Comparison of ENCODE assay signal across 9 cellular contexts in genomic region chr4:30719363-30720020, GRCh38. TPM values are rescaled to one million over a fixed set of nuclear protein-coding genes. Genes with fewer than 3 reads are reported as not detected.
DNase-seq lines count a peak whose midpoint lies in the region; ATAC-seq and TF ChIP-seq lines count a peak whose summit lies in the region.
"Had no signal": no experiment of that assay in that cellular context is flagged by ENCODE, and none has a peak within 500 bp of the region (broad histone marks: within the 10 kb centered on the region; RNA-seq: fewer than 3 reads in every experiment).

No MANE protein-coding gene starts in this region.

- H3K4me3 ChIP-seq in IMR-90 (ENCODE audit: insufficient read depth, low read depth, low read length) = peak overlapping the region; percentile 78
- H3K4me3 ChIP-seq in cardiac muscle cell = peak overlapping the region; percentile 92

- peak overlapping the region; percentile 24 for H3K14ac ChIP-seq in IMR-90 (replicated peaks; ENCODE audit: low read depth, low read length)

- peak; percentile 35 for ATAC-seq in IMR-90 (ENCODE audit: low read depth)
- ATAC-seq in activated T-helper 17 cell treated with anti-CD3 and anti-CD28 coated beads, Interleukin-2, amount 50 U/mL, for 72 hours (replicated peaks) = no peak
- ATAC-seq in HG03159 (IDR thresholded peaks at IDR 0.05; ENCODE audit: unreplicated experiment) = no peak
- ATAC-seq in HG02852 (IDR thresholded peaks at IDR 0.05; ENCODE audit: unreplicated experiment) = no peak
- ATAC-seq in GM18909 (IDR thresholded peaks at IDR 0.05; ENCODE audit: poor library complexity, unreplicated experiment) = no peak

- intact Hi-C loops in IMR-90 (cut with micrococcal nuclease) = loop anchor here (2.0 to 10.0 kb wide), 7 partner anchors 38 to 1225 kb away; no protein-coding TSS in a partner anchor

- CTCF ChIA-PET in IMR-90 (lab: Yijun Ruan, JAX) = interaction anchor here (0.8 to 1.0 kb wide), 2 partner anchors 320 to 327 kb away, joined by 3 read pairs; no protein-coding TSS in a partner anchor

- no peaks in the 10 kb centered on the region for H3K36me3 ChIP-seq in IMR-90 (ENCODE audit: control insufficient read depth, insufficient read depth, low read length)
- no peaks in the 10 kb centered on the region for H3K36me3 ChIP-seq in cardiac muscle cell

- TF ChIP-seq POLR2A in IMR-90 (IDR thresholded peaks at IDR 0.05; ENCODE audit: low read depth, low read length) = 0 out of 2 replicates have a peak, but pooled peaks have one; percentile 32

- peaks cover 4 to 23% of the 10 kb centered on the region in 2 experiments for H3K79me1 ChIP-seq in IMR-90 (ENCODE audit: low read depth in 1 of 2, low read length in 2 of 2)

- no TSS peak for BruUV-seq in IMR-90 (replicated peaks; lab: Mats Ljungman, UMichigan)

- H3K56ac ChIP-seq in IMR-90 (ENCODE audit: extremely low read depth, insufficient read depth, low read length) = peak overlapping the region; percentile 89

- H3K9me3 ChIP-seq in IMR-90 (ENCODE audit: control insufficient read depth, insufficient read depth, low read length) (no peaks in the 10 kb centered on the region), cardiac muscle cell (ENCODE audit: low read depth) (no peaks in the 10 kb centered on the region)

- H2BK20ac ChIP-seq in IMR-90 (ENCODE audit: low read depth, low read length) = 0 out of 2 replicates have a peak overlapping the region, but pooled peaks have one; percentile 79

- TF ChIP-seq CTCF in IMR-90 (conservative IDR thresholded peaks at IDR 0.05; ENCODE audit: low read depth, low read length) = no peak
- TF ChIP-seq CTCF in cardiac muscle cell (IDR thresholded peaks at IDR 0.05; ENCODE audit: low read depth, low read length) = no peak
- TF ChIP-seq CTCF in osteocyte (IDR thresholded peaks at IDR 0.05) = no peak

- H3K27me3 Mint-ChIP-seq in activated T-helper 17 cell treated with anti-CD3 and anti-CD28 coated beads, Interleukin-2, amount 50 U/mL, for 72 hours = peaks cover 38% of the 10 kb centered on the region
- H3K27me3 Mint-ChIP-seq in osteocyte (ENCODE audit: unreplicated experiment) = no peaks in the 10 kb centered on the region

- H3K4ac ChIP-seq in IMR-90 (ENCODE audit: low read depth, low read length) = peak overlapping the region; percentile 76

- 0% methylated on average over 12 of the region's 46 CpGs; no CpG with 5 or more reads in 1 of the 2 experiments for WGBS in IMR-90 (ENCODE audit: extremely low coverage in 2 of 2, insufficient read length in 1 of 2), 2 experiments

- H3K4me3 Mint-ChIP-seq in activated T-helper 17 cell treated with anti-CD3 and anti-CD28 coated beads, Interleukin-2, amount 50 U/mL, for 72 hours = peak overlapping the region; percentile 53
- H3K4me3 Mint-ChIP-seq in osteocyte (ENCODE audit: unreplicated experiment) = peak overlapping the region; percentile 100

- peak overlapping the region; percentile 50 for H3K9ac ChIP-seq in IMR-90 (ENCODE audit: low read depth, low read length)

- H3K4me1 ChIP-seq in IMR-90 (ENCODE audit: control insufficient read depth, insufficient read depth, low read length) (peaks cover 2% of the 10 kb centered on the region; the same call in 1 of the 2 replicates), cardiac muscle cell (ENCODE audit: low read depth) (peaks cover 3% of the 10 kb centered on the region)

- peak overlapping the region; percentile 92 for H3K23ac ChIP-seq in IMR-90 (ENCODE audit: low read depth, low read length)

- peak overlapping the region; percentile 48 to 51 for H4K8ac ChIP-seq in IMR-90 (ENCODE audit: low read depth in 2 of 2, low read length in 2 of 2)

- TF ChIP-seq RAD21 in IMR-90 (IDR thresholded peaks at IDR 0.05; ENCODE audit: low read length) = peak; percentile 14; the same call in 1 of the 2 replicates

- peaks cover 4% of the 10 kb centered on the region for H3K4me1 Mint-ChIP-seq in activated T-helper 17 cell treated with anti-CD3 and anti-CD28 coated beads, Interleukin-2, amount 50 U/mL, for 72 hours
- H3K4me1 Mint-ChIP-seq in osteocyte (ENCODE audit: unreplicated experiment) = peaks cover 18% of the 10 kb centered on the region

- H3K27ac Mint-ChIP-seq in activated T-helper 17 cell treated with anti-CD3 and anti-CD28 coated beads, Interleukin-2, amount 50 U/mL, for 72 hours = no peak overlapping the region
- H3K27ac Mint-ChIP-seq in osteocyte (ENCODE audit: unreplicated experiment) = peak overlapping the region; percentile 98

- peak overlapping the region; percentile 87 for H3K4me2 ChIP-seq in IMR-90 (ENCODE audit: low read depth, low read length)

- H3K18ac ChIP-seq in IMR-90 (ENCODE audit: low read depth, low read length) = peak overlapping the region; percentile 17

- DNase-seq in Daoy (ENCODE audit: low read depth) (peak; percentile 21), IMR-90 (peak; percentile 68), cardiac muscle cell (ENCODE audit: low read depth in 1 of 2, low spot score in 1 of 2) (peak; percentile 65 to 89), osteocyte (ENCODE audit: extremely low spot score, unreplicated experiment) (peak; percentile 93)

- H3K9me3 Mint-ChIP-seq in activated T-helper 17 cell treated with anti-CD3 and anti-CD28 coated beads, Interleukin-2, amount 50 U/mL, for 72 hours = no peaks in the 10 kb centered on the region
- H3K9me3 Mint-ChIP-seq in osteocyte (ENCODE audit: unreplicated experiment) = no peaks in the 10 kb centered on the region

- H2BK15ac ChIP-seq in IMR-90 (ENCODE audit: low read depth, low read length) = peak overlapping the region; percentile 23; the same call in 1 of the 3 replicates

- peak overlapping the region; percentile 21 for H2AK9ac ChIP-seq in IMR-90 (replicated peaks; ENCODE audit: low read depth, low read length, poor library complexity)

- H2BK120ac ChIP-seq in IMR-90 (ENCODE audit: low read depth, low read length) = peak overlapping the region; percentile 66

- peak overlapping the region; percentile 45 for H3K27ac ChIP-seq in IMR-90 (ENCODE audit: insufficient read depth, low read length)
- peak overlapping the region; percentile 88 for H3K27ac ChIP-seq in cardiac muscle cell
- H3K27ac ChIP-seq: VCaP had no signal

- peak overlapping the region; percentile 85 for H4K91ac ChIP-seq in IMR-90 (ENCODE audit: insufficient read depth, low read depth, low read length)

- H4K5ac ChIP-seq in IMR-90 (ENCODE audit: low read depth, low read length) = no peak overlapping the region

- POLR2A ChIA-PET in IMR-90 (lab: Charles Lee; ENCODE audit: unreplicated experiment) = interaction anchor here (0.6 kb wide), 4 partner anchors 153 to 641 kb away, joined by 3 to 7 read pairs (median 4); no protein-coding TSS in a partner anchor

- H3K27me3 ChIP-seq in IMR-90 (ENCODE audit: control insufficient read depth, insufficient read depth, low read length) = no peaks in the 10 kb centered on the region; the same call in 1 of the 2 replicates
- H3K27me3 ChIP-seq in cardiac muscle cell = no peaks in the 10 kb centered on the region

- H4K20me1 ChIP-seq in IMR-90 (ENCODE audit: insufficient read depth, low read length) = peaks cover 13% of the 10 kb centered on the region; the same call in 1 of the 2 replicates

- no peak overlapping the region for H2AK5ac ChIP-seq in IMR-90 (ENCODE audit: low read depth, low read length)

- peaks cover 7% of the 10 kb centered on the region for H3K36me3 Mint-ChIP-seq in activated T-helper 17 cell treated with anti-CD3 and anti-CD28 coated beads, Interleukin-2, amount 50 U/mL, for 72 hours (ENCODE audit: low read depth)
- peaks cover 19% of the 10 kb centered on the region for H3K36me3 Mint-ChIP-seq in osteocyte (ENCODE audit: unreplicated experiment)

- dilution Hi-C loops in IMR-90 (cut with HindIII; ENCODE audit: low sequenced_read_pairs, unreplicated experiment) = no loop called here

- in situ Hi-C loops in IMR-90 (cut with MboI; ENCODE audit: low sequenced_read_pairs) = loop anchor here (5.0 kb wide), 1 partner anchor 953 kb away; no protein-coding TSS in a partner anchor

- H2BK5ac ChIP-seq in IMR-90 (ENCODE audit: low read depth, low read length, poor library complexity, severe bottlenecking) = peak overlapping the region; percentile 58

- H3K9me1 ChIP-seq in IMR-90 (ENCODE audit: insufficient read depth, low read length) = 0 out of 2 replicates have a peak, but pooled peaks cover 5% of the 10 kb centered on the region

- H2AFZ ChIP-seq in IMR-90 (replicated peaks; ENCODE audit: low read length, poor library complexity) = peak overlapping the region; percentile 93

TF ChIP-seq in IMR-90, 13 proteins besides CTCF, POLR2A, EP300 and RAD21:
- TF ChIP-seq MAZ (IDR thresholded peaks at IDR 0.05; ENCODE audit: borderline replicate concordance, low read depth, low read length) (0 out of 2 replicates have a peak, but pooled peaks have one; percentile 31), RCOR1 (IDR thresholded peaks at IDR 0.05; ENCODE audit: insufficient replicate concordance, low read length) (no peak), FOS (IDR thresholded peaks at IDR 0.05; ENCODE audit: low read depth, low read length) (no peak)

RNA-seq across cellular contexts. Expression of gene PCDH7, which starts 0.7 kb away (rescaled TPM):
- total RNA-seq in Daoy (2014; rRNA removed; shearing (Covaris generic)) = 0.40 and 0.45 TPM in 2 replicates
- total RNA-seq in IMR-90 (2012; rRNA removed) (42.8 and 44.1 TPM in 2 replicates), cardiac muscle cell (146 and 206 TPM in 2 replicates), osteocyte (139 and 147 TPM in 2 replicates)
- polyA plus RNA-seq in IMR-90 (2012; rRNA removed) (26.5 and 27.8 TPM in 2 replicates), cardiac muscle cell (56.2 and 79.7 TPM in 2 replicates)
- 11.3 and 18.3 TPM in 2 replicates for polyA plus RNA-seq in IMR-90 (2012; cell fraction: cytosol; rRNA removed)
- polyA plus RNA-seq in IMR-90 (2012; cell fraction: nucleus; rRNA removed; ENCODE audit: low replicate concordance) = 12.4 and 13.8 TPM in 2 replicates
- total RNA-seq in activated T-helper 17 cell treated with anti-CD3 and anti-CD28 coated beads, Interleukin-2, amount 50 U/mL, for 72 hours = not detected

Comparison
In these comparisons a context has a peak if more than half of its experiments do, and no peak if none do; other contexts are left out.
1. DNase-seq: peak in every context shown above with its lines; median percentile 93 in osteocyte; 77 in cardiac muscle cell; 68 in IMR-90; 21 in Daoy.
2. RNA of gene PCDH7, which starts 0.7 kb away (total RNA-seq): 146 to 206 TPM in cardiac muscle cell, 139 to 147 TPM in osteocyte and 42.8 to 44.1 TPM in IMR-90; 0.40 to 0.45 TPM in Daoy and not detected in activated T-helper 17 cell treated with anti-CD3 and anti-CD28 coated beads, Interleukin-2, amount 50 U/mL, for 72 hours; every median in the first group is over 10 times any median in the second.